In the genomic region with DNA sequence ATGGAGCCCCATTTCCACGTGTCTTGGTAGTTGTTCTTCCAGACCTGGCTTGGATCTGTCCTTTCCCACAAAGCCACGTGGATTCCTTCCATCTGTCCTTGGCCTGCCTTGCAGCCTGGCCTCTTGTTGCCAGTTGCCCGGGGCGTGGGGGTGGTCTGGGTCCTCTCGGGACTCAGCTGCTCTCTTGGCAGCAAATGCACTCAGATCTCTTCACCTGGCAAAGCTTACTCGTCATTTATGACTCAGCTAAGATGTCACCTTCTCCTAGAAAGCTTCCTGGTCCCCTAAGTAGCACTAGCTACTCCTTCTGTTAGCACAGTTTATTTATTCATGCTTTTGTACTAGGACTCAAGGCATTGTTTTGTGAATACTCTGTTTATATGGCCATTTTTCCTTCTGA, we compare ENCODE assay signal across 9 cellular contexts. TPM values are rescaled to one million over a fixed set of nuclear protein-coding genes. Genes with fewer than 3 reads are reported as not detected.
A peak's percentile ranks its signal among the peaks of the same experiment; 100 is the strongest.
DNase-seq lines count a peak whose midpoint lies in the region; ATAC-seq and TF ChIP-seq lines count a peak whose summit lies in the region.
"Had no signal": no experiment of that assay in that cellular context is flagged by ENCODE, and none has a peak within 500 bp of the region (broad histone marks: within the 10 kb centered on the region; RNA-seq: fewer than 3 reads in every experiment).

No MANE protein-coding gene starts in this region.

- no peaks in the 10 kb centered on the region for H3K9me2 ChIP-seq in PC-3 (replicated peaks; ENCODE audit: low read length)

- DNase-seq in PC-3 = peak; percentile 82
- peak; percentile 11 for DNase-seq in fibroblast of mammary gland (ENCODE audit: low read depth)
- DNase-seq in osteoblast (ENCODE audit: insufficient read length, low spot score, missing footprints) = peak; percentile 70
- DNase-seq in stimulated activated CD4-positive, alpha-beta T cell treated with anti-CD3 and anti-CD28 coated beads, Interleukin-12 subunit alpha, Interleukin-12 subunit beta, amount 100 ng/mL, for 4 hours = no peak
- DNase-seq in A673 (ENCODE audit: low spot score) = no peak
- no peak for DNase-seq in CD14-positive monocyte (ENCODE audit: low spot score)
- DNase-seq: activated gamma-delta T cell had no signal

- peaks cover 59% of the 10 kb centered on the region for H3K4me1 ChIP-seq in PC-3 (ENCODE audit: insufficient read depth, low read length)
- peaks cover 29% of the 10 kb centered on the region for H3K4me1 ChIP-seq in osteoblast (ENCODE audit: insufficient read depth, low read length)
- peaks cover 38% of the 10 kb centered on the region for H3K4me1 ChIP-seq in A673 (ENCODE audit: insufficient read depth, low read length, poor library complexity, severe bottlenecking)

- H3K36me3 ChIP-seq in PC-3 (ENCODE audit: low read depth, low read length) (peaks cover 4% of the 10 kb centered on the region; the same call in 1 of the 2 replicates), osteoblast (ENCODE audit: insufficient read depth, low read length) (no peaks in the 10 kb centered on the region), A673 (ENCODE audit: insufficient read depth, low read length, poor library complexity, severe bottlenecking) (no peaks in the 10 kb centered on the region)

- ATAC-seq in PC-3 = peak; percentile 18
- no peak for ATAC-seq in GM19467 (IDR thresholded peaks at IDR 0.05; ENCODE audit: unreplicated experiment)

- H3K4me3 Mint-ChIP-seq in CD14-positive monocyte = no peak overlapping the region

- peak overlapping the region; percentile 52 for H3K4me2 ChIP-seq in PC-3 (ENCODE audit: low read length)
- H3K4me2 ChIP-seq in osteoblast (ENCODE audit: insufficient read depth, low read length) = no peak overlapping the region

- H3K27ac ChIP-seq in C4-2B (peak overlapping the region; percentile 71), PC-3 (ENCODE audit: low read length) (peak overlapping the region; percentile 82), osteoblast (ENCODE audit: low read depth, low read length) (no peak overlapping the region), A673 (ENCODE audit: low read depth, low read length, poor library complexity, severe bottlenecking) (no peak overlapping the region)

- H3F3A ChIP-seq in PC-3 (ENCODE audit: low read length, unreplicated experiment) = peaks cover 8% of the 10 kb centered on the region

- peaks cover 0 to 3% (median 0%) of the 10 kb centered on the region in 7 donors for H3K9me3 Mint-ChIP-seq in CD14-positive monocyte

- H3K9me3 ChIP-seq in PC-3 (ENCODE audit: low read length) (no peaks in the 10 kb centered on the region), osteoblast (ENCODE audit: low read depth, low read length) (no peaks in the 10 kb centered on the region), A673 (ENCODE audit: low read depth, low read length, poor library complexity, severe bottlenecking) (peaks cover 13% of the 10 kb centered on the region)

- no peak overlapping the region for H3K4me3 ChIP-seq in PC-3 (ENCODE audit: low read length)
- no peak overlapping the region for H3K4me3 ChIP-seq in fibroblast of mammary gland (ENCODE audit: control insufficient read depth, low read depth, low read length)
- H3K4me3 ChIP-seq in osteoblast (ENCODE audit: insufficient read depth, low read length) = no peak overlapping the region
- H3K4me3 ChIP-seq in A673 (ENCODE audit: low read depth, low read length, poor library complexity, severe bottlenecking) = no peak overlapping the region

- BruUV-seq in PC-3 (replicated peaks; lab: Mats Ljungman, UMichigan) = no TSS peak
- no TSS peak for BruUV-seq in A673 (replicated peaks; lab: Mats Ljungman, UMichigan)

- H4K20me1 ChIP-seq in PC-3 (ENCODE audit: low read length) (no peaks in the 10 kb centered on the region), osteoblast (ENCODE audit: insufficient read depth, low read length) (no peaks in the 10 kb centered on the region)

- H3K36me3 Mint-ChIP-seq in CD14-positive monocyte = peaks cover 25 to 62% of the 10 kb centered on the region in 2 donors

- intact Hi-C loops in PC-3 (cut with micrococcal nuclease) = no loop called here
- intact Hi-C loops in A673 (cut with micrococcal nuclease; ENCODE audit: unreplicated experiment) = no loop called here
- intact Hi-C loops in CD14-positive monocyte (cut with micrococcal nuclease) = no loop called here

- H3K79me2 ChIP-seq in PC-3 (ENCODE audit: low read length) (peaks cover 94% of the 10 kb centered on the region), osteoblast (ENCODE audit: insufficient read depth, low read length) (peaks cover 5% of the 10 kb centered on the region)

- H2AFZ ChIP-seq in PC-3 (ENCODE audit: low read length) (no peak overlapping the region), osteoblast (ENCODE audit: low read length) (no peak overlapping the region)

- H3K27me3 Mint-ChIP-seq in CD14-positive monocyte (ENCODE audit: low read depth in 3 of 3) = peaks cover 0 to 3% (median 2%) of the 10 kb centered on the region in 3 donors

- H3K27me3 ChIP-seq in PC-3 (ENCODE audit: low read length) = no peaks in the 10 kb centered on the region
- no peaks in the 10 kb centered on the region for H3K27me3 ChIP-seq in osteoblast (ENCODE audit: insufficient read depth, low read length)
- no peaks in the 10 kb centered on the region for H3K27me3 ChIP-seq in A673 (replicated peaks; ENCODE audit: insufficient read depth, low read depth, low read length, poor library complexity)

- peak overlapping the region; percentile 39 for H3K9ac ChIP-seq in PC-3 (ENCODE audit: low read length)

- CTCF ChIA-PET in PC-3 (lab: Charles Lee) (interaction anchor here (0.8 to 1.0 kb wide), 2 partner anchors 10 to 36 kb away, joined by 3 read pairs; no protein-coding TSS in a partner anchor), A673 (lab: Charles Lee) (no interaction called here)

- POLR2A ChIA-PET in PC-3 (lab: Charles Lee; ENCODE audit: unreplicated experiment) = interaction anchor here (0.5 to 0.7 kb wide), 3 partner anchors 11 to 298 kb away, joined by 4 to 5 read pairs (median 4); no protein-coding TSS in a partner anchor
- POLR2A ChIA-PET in A673 (lab: Charles Lee; ENCODE audit: low non-redundant PET) = no interaction called here

- H3K27ac Mint-ChIP-seq in CD14-positive monocyte = peak overlapping the region in 2 of 7 donors; percentile 28 to 51

- no peak for TF ChIP-seq CTCF in C4-2B (conservative IDR thresholded peaks at IDR 0.05)
- no peak for TF ChIP-seq CTCF in PC-3 (conservative IDR thresholded peaks at IDR 0.05; ENCODE audit: low read depth, low read length)
- TF ChIP-seq CTCF in fibroblast of mammary gland (conservative IDR thresholded peaks at IDR 0.05; ENCODE audit: control insufficient read depth, insufficient read depth, low read depth, low read length) = no peak
- no peak for TF ChIP-seq CTCF in osteoblast (IDR thresholded peaks at IDR 0.05; ENCODE audit: extremely low read depth, low read depth, low read length)
- TF ChIP-seq CTCF in A673 (conservative IDR thresholded peaks at IDR 0.05; ENCODE audit: low read depth, low read length) = no peak
- no peak for TF ChIP-seq CTCF in CD14-positive monocyte (IDR thresholded peaks at IDR 0.05)

- peaks cover 81% of the 10 kb centered on the region for H3K4me1 Mint-ChIP-seq in CD14-positive monocyte

RNA-seq across cellular contexts. Expression of a gene that starts 13.6 kb away (rescaled TPM):
- total RNA-seq in PC-3 (2014; rRNA removed) (49.6 and 64.0 TPM in 2 replicates), osteoblast (2.9 and 5.4 TPM in 2 replicates), A673 (2021) (29.6 and 39.4 TPM in 2 replicates)
- 10 to 100 TPM in 1 of 2 donors, 1 to 10 TPM in 1; 6.3 to 21.6 TPM for polyA plus RNA-seq in CD14-positive monocyte

Comparison
In these comparisons a context has a peak if more than half of its experiments do, and no peak if none do; other contexts are left out.
1. H3K27ac ChIP-seq: peak in C4-2B (single experiment) and PC-3 (single experiment); none in osteoblast (single experiment) and A673 (single experiment).
2. DNase-seq: peak in PC-3 (single experiment), fibroblast of mammary gland (single experiment) and osteoblast (single experiment); none in stimulated activated CD4-positive, alpha-beta T cell treated with anti-CD3 and anti-CD28 coated beads, Interleukin-12 subunit alpha, Interleukin-12 subunit beta, amount 100 ng/mL, for 4 hours (single experiment), A673 (single experiment) and CD14-positive monocyte (single experiment).